In genomic region chr22:27573280-27573711, GRCh38 we compare ENCODE assay signal across 31 cellular contexts.
DNase-seq lines count a peak whose midpoint lies in the region; ATAC-seq and TF ChIP-seq lines count a peak whose summit lies in the region.
"Had no signal": no experiment of that assay in that cellular context is flagged by ENCODE, and none has a peak within 500 bp of the region (broad histone marks: within the 10 kb centered on the region; RNA-seq: fewer than 3 reads in every experiment).

No MANE protein-coding gene starts in this region.

- H2BK5ac ChIP-seq in mesenchymal stem cell (ENCODE audit: low read depth, low read length, poor library complexity, severe bottlenecking), result no peak overlapping the region

- H3K9me3 Mint-ChIP-seq in brain, result peaks cover 0 to 17% (median 8%) of the 10 kb centered on the region in 5 experiments
- H3K9me3 Mint-ChIP-seq: activated CD4-positive, alpha-beta memory T cell treated with anti-CD3 and anti-CD28 coated beads, Interleukin-2, amount 10 ng/mL, durations not matched to agents 7 days and 5 days; immature natural killer cell had no signal

- H3K27ac ChIP-seq in mesenchymal stem cell (ENCODE audit: low read length, poor library complexity, severe bottlenecking) (no peak overlapping the region), spleen (no peak overlapping the region)
- H3K27ac ChIP-seq: 22Rv1; BLaER1 treated with 17β-estradiol and CSF1 and Interleukin-3, amounts not matched to agents 10 nM and 100 nM; body of pancreas; KMS-11; neutrophil; Peyer's patch; sigmoid colon; tibial nerve had no signal

- ATAC-seq in GM21423 (IDR thresholded peaks at IDR 0.05; ENCODE audit: unreplicated experiment), result no peak
- ATAC-seq in Right ventricle myocardium superior (ENCODE audit: poor library complexity), result no peak
- ATAC-seq: body of pancreas, left cardiac atrium had no signal

- no peak overlapping the region for H3K9ac ChIP-seq in mesenchymal stem cell (ENCODE audit: low read length)
- H3K9ac ChIP-seq: BLaER1 treated with 17β-estradiol and CSF1 and Interleukin-3, amounts not matched to agents 10 nM and 100 nM; KMS-11 had no signal

- no peak overlapping the region for H3K23ac ChIP-seq in mesenchymal stem cell (ENCODE audit: low read length in 2 of 2)

- WGBS in mesenchymal stem cell, result 59% methylated on average over 18 of the region's 18 CpGs
- 21 to 29% (median 24%) methylated on average over 18 of the region's 18 CpGs for WGBS in spleen, 5 donors

- H3K4me1 Mint-ChIP-seq in brain, result peaks cover 74% of the 10 kb centered on the region
- H3K4me1 Mint-ChIP-seq: activated CD4-positive, alpha-beta memory T cell treated with anti-CD3 and anti-CD28 coated beads, Interleukin-2, amount 10 ng/mL, durations not matched to agents 7 days and 5 days; immature natural killer cell had no signal

- no peak overlapping the region for H2BK120ac ChIP-seq in mesenchymal stem cell (ENCODE audit: low read depth, low read length)

- H3K9me3 ChIP-seq in mesenchymal stem cell (ENCODE audit: control insufficient read depth, low read length) (peaks cover 13% of the 10 kb centered on the region), spleen (peaks cover 0 to 11% (median 0%) of the 10 kb centered on the region in 8 donors)
- H3K9me3 ChIP-seq: neutrophil had no signal

- no peak overlapping the region for H4K8ac ChIP-seq in mesenchymal stem cell (ENCODE audit: low read length)

- peaks cover 6% of the 10 kb centered on the region for H3K27me3 Mint-ChIP-seq in brain
- H3K27me3 Mint-ChIP-seq: activated CD4-positive, alpha-beta memory T cell treated with anti-CD3 and anti-CD28 coated beads, Interleukin-2, amount 10 ng/mL, durations not matched to agents 7 days and 5 days had no signal

- H3K4me1 ChIP-seq in mesenchymal stem cell (ENCODE audit: control insufficient read depth, insufficient read depth, low read depth, low read length) (peaks cover 17% of the 10 kb centered on the region), spleen (peaks cover 0 to 9% (median 0%) of the 10 kb centered on the region in 6 donors)
- H3K4me1 ChIP-seq: Peyer's patch had no signal

- H3K4me3 Mint-ChIP-seq in brain, result peak overlapping the region; percentile 59 to 79 (median 74)
- H3K4me3 Mint-ChIP-seq: activated CD4-positive, alpha-beta memory T cell treated with anti-CD3 and anti-CD28 coated beads, Interleukin-2, amount 10 ng/mL, durations not matched to agents 7 days and 5 days; immature natural killer cell had no signal

- H3K36me3 ChIP-seq in mesenchymal stem cell (ENCODE audit: control insufficient read depth in 1 of 2, insufficient read depth in 2 of 2, low read depth in 1 of 2, low read length in 2 of 2) (no peaks in the 10 kb centered on the region), spleen (no peaks in the 10 kb centered on the region)
- H3K36me3 ChIP-seq: BLaER1 treated with 17β-estradiol and CSF1 and Interleukin-3, amounts not matched to agents 10 nM and 100 nM; MG63; neutrophil; Peyer's patch; sigmoid colon; tibial nerve had no signal

- H3K36me3 Mint-ChIP-seq in brain, result no peaks in the 10 kb centered on the region
- H3K36me3 Mint-ChIP-seq: immature natural killer cell had no signal

- H2BK12ac ChIP-seq in mesenchymal stem cell (ENCODE audit: low read length in 2 of 2), result no peak overlapping the region

- no peak overlapping the region for H3K14ac ChIP-seq in mesenchymal stem cell (ENCODE audit: low read length in 2 of 2)

- TF ChIP-seq CTCF in brain (conservative IDR thresholded peaks at IDR 0.05) (no peak), spleen (IDR thresholded peaks at IDR 0.05 in 8 of 11, conservative IDR thresholded peaks at IDR 0.05 in 3 of 11) (no peak)

- H2BK15ac ChIP-seq in mesenchymal stem cell (ENCODE audit: low read depth, poor library complexity, severe bottlenecking), result no peak overlapping the region

- H3K79me1 ChIP-seq in mesenchymal stem cell (replicated peaks; ENCODE audit: low read length, poor library complexity, severe bottlenecking), result no peaks in the 10 kb centered on the region

- no peak overlapping the region for H3K18ac ChIP-seq in mesenchymal stem cell (ENCODE audit: low read depth in 1 of 2, low read length in 2 of 2)

- H3K4me2 ChIP-seq in mesenchymal stem cell (ENCODE audit: low read length, poor library complexity, severe bottlenecking), result peak overlapping the region; percentile 44
- H3K4me2 ChIP-seq: BLaER1 treated with 17β-estradiol and CSF1 and Interleukin-3, amounts not matched to agents 10 nM and 100 nM; KMS-11 had no signal

- H3K4ac ChIP-seq in mesenchymal stem cell (ENCODE audit: low read depth in 1 of 2, low read length in 2 of 2), result no peak overlapping the region

- no peak overlapping the region for H2AK5ac ChIP-seq in mesenchymal stem cell (ENCODE audit: low read length, severe bottlenecking)

- H2AFZ ChIP-seq in mesenchymal stem cell (ENCODE audit: low read depth, low read length), result no peak overlapping the region

- H3K4me3 ChIP-seq in mesenchymal stem cell (ENCODE audit: insufficient read depth in 1 of 2, low read depth in 1 of 2, low read length in 2 of 2) (no peak overlapping the region), spleen (no peak overlapping the region)
- H3K4me3 ChIP-seq: BLaER1 treated with 17β-estradiol and CSF1 and Interleukin-3, amounts not matched to agents 10 nM and 100 nM; body of pancreas; MG63; Peyer's patch; sigmoid colon; tibial nerve had no signal

- intact Hi-C loops in spleen (cut with DNase I; ENCODE audit: low total_unique reads), result no loop called here
- intact Hi-C loops in Right ventricle myocardium superior (cut with DNase I), result no loop called here

- DNase-seq in DMS 273 (lab: John Stamatoyannopoulos, UW; ENCODE audit: unreplicated experiment), result peak; percentile 13
- DNase-seq in DMS 273 treated with DMSO at 0.1 percent for 48 hours (lab: John Stamatoyannopoulos, UW), result no peak
- no peak for DNase-seq in mesenchymal stem cell
- peak; percentile 29 for DNase-seq in spleen
- no peak for DNase-seq in SHP77 treated with DMSO at 0.1 percent for 48 hours (lab: John Stamatoyannopoulos, UW)
- no peak for DNase-seq in Right ventricle myocardium superior
- DNase-seq: activated CD4-positive, alpha-beta memory T cell treated with anti-CD3 and anti-CD28 coated beads, Interleukin-2, amount 10 ng/mL, durations not matched to agents 7 days and 5 days; activated CD8-positive, alpha-beta memory T cell treated with anti-CD3 and anti-CD28 coated beads, Interleukin-2, amount 50 U/mL, for 4 hours; activated naive CD4-positive, alpha-beta T cell; body of pancreas; DMS79; GF-D8; GOT3; immature natural killer cell; left cardiac atrium; mammary epithelial cell; MG63; NCI-H1930; NCI-H345; NCI-H69; Peyer's patch; sigmoid colon; stimulated activated CD4-positive, alpha-beta T cell treated with anti-CD3 and anti-CD28 coated beads, Interleukin-4, amount 100 ng/mL, for 4 hours; SW 1271 had no signal

- H4K91ac ChIP-seq in mesenchymal stem cell (ENCODE audit: low read length), result no peak overlapping the region

- H3K27me3 ChIP-seq in mesenchymal stem cell (ENCODE audit: control insufficient read depth in 1 of 2, insufficient read depth in 1 of 2, low read length in 2 of 2), result peaks cover 24 to 89% of the 10 kb centered on the region in 2 experiments
- H3K27me3 ChIP-seq in spleen (replicated peaks in 1 of 7), result peaks cover 0 to 67% (median 7%) of the 10 kb centered on the region in 7 donors
- H3K27me3 ChIP-seq: body of pancreas, MG63, Peyer's patch had no signal

- TF ChIP-seq POLR2A in spleen (IDR thresholded peaks at IDR 0.05), result no peak

- H3K27ac Mint-ChIP-seq in brain, result peak overlapping the region in 4 of 5 experiments; percentile 81 to 94 (median 88)
- H3K27ac Mint-ChIP-seq: activated CD4-positive, alpha-beta memory T cell treated with anti-CD3 and anti-CD28 coated beads, Interleukin-2, amount 10 ng/mL, durations not matched to agents 7 days and 5 days; immature natural killer cell had no signal

Comparison
In these comparisons a context has a peak if more than half of its experiments do, and no peak if none do; other contexts are left out.
1. DNase-seq: peak in DMS 273 (single experiment) and spleen (single experiment); none in DMS 273 treated with DMSO at 0.1 percent for 48 hours (single experiment), mesenchymal stem cell (single experiment), SHP77 treated with DMSO at 0.1 percent for 48 hours (single experiment) and Right ventricle myocardium superior (single experiment).